Comparison of ENCODE assay signal across 15 cellular contexts in genomic region chr16:84839956-84840355, GRCh38. TPM values are rescaled to one million over a fixed set of nuclear protein-coding genes. Genes with fewer than 3 reads are reported as not detected.
DNase-seq lines count a peak whose midpoint lies in the region; ATAC-seq, FAIRE-seq and TF ChIP-seq lines count a peak whose summit lies in the region.
"Had no signal": no experiment of that assay in that cellular context is flagged by ENCODE, and none has a peak within 500 bp of the region (broad histone marks: within the 10 kb centered on the region; RNA-seq: fewer than 3 reads in every experiment).

No MANE protein-coding gene starts in this region.

- no peak overlapping the region for H3K27ac ChIP-seq in GM12878 (ENCODE audit: control insufficient read depth, insufficient read depth)
- H3K27ac ChIP-seq: BLaER1 treated with 17β-estradiol and CSF1 and Interleukin-3, amounts not matched to agents 10 nM and 100 nM had no signal

- H3K4me3 ChIP-seq in AG10803 (ENCODE audit: low read length): no peak overlapping the region
- no peak overlapping the region for H3K4me3 ChIP-seq in GM12878
- H3K4me3 ChIP-seq: BLaER1 treated with 17β-estradiol and CSF1 and Interleukin-3, amounts not matched to agents 10 nM and 100 nM had no signal

- TF ChIP-seq CTCF in AG10803 (conservative IDR thresholded peaks at IDR 0.05; ENCODE audit: low read length) (no peak), GM12878 (IDR thresholded peaks at IDR 0.05 in 2 of 3, conservative IDR thresholded peaks at IDR 0.05 in 1 of 3; ENCODE audit: control insufficient read depth in 2 of 3, extremely low read depth in 1 of 3, insufficient read depth in 1 of 3, low read depth in 3 of 3, low read length in 3 of 3) (no peak)

- no peak for TF ChIP-seq POLR2A in GM12878 (IDR thresholded peaks at IDR 0.05; ENCODE audit: low read depth, low read length)

- DNase-seq in AG10803 (ENCODE audit: low read depth): peak; percentile 82
- peak; percentile 51 for DNase-seq in LoVo (ENCODE audit: low spot score)
- DNase-seq in GM12878 (ENCODE audit: low read depth, low spot score): no peak
- peak; percentile 72 for DNase-seq in myocyte (ENCODE audit: low read depth)
- DNase-seq in stimulated activated CD4-positive, alpha-beta T cell treated with anti-CD3 and anti-CD28 coated beads, Interleukin-4, amount 100 ng/mL, for 24 hours: no peak
- DNase-seq in hypothalamus (lab: John Stamatoyannopoulos, UW): no peak
- DNase-seq in SW 1271 (lab: John Stamatoyannopoulos, UW): no peak
- DNase-seq: activated CD4-positive, alpha-beta memory T cell treated with anti-CD3 and anti-CD28 coated beads for 36 hours; activated effector memory CD4-positive, alpha-beta T cell treated with anti-CD3 and anti-CD28 coated beads, Interleukin-2, amount 50 U/mL, for 16 hours; central memory CD4-positive, alpha-beta T cell; KG1; midbrain; T-helper 17 cell had no signal

- H3K79me2 ChIP-seq in GM12878 (ENCODE audit: control insufficient read depth, insufficient read depth, low read length): no peaks in the 10 kb centered on the region

- POLR2A ChIA-PET in GM12878 (lab: Charles Lee): interaction anchor here (0.7 kb wide), 1 partner anchor 152 kb away, joined by 4 read pairs; no protein-coding TSS in a partner anchor

- H3K4me1 ChIP-seq in GM12878 (ENCODE audit: control insufficient read depth, insufficient read depth, low read length): no peaks in the 10 kb centered on the region

- RAD21 ChIA-PET in GM12878 (lab: Charles Lee; ENCODE audit: unreplicated experiment): interaction anchor here (1.0 to 1.1 kb wide), 2 partner anchors 16 to 53 kb away, joined by 3 to 4 read pairs; no protein-coding TSS in a partner anchor

- intact Hi-C loops in GM12878 (cut with micrococcal nuclease; ENCODE audit: unreplicated experiment): no loop called here

- no peaks in the 10 kb centered on the region for H3K36me3 ChIP-seq in GM12878 (ENCODE audit: control insufficient read depth in 2 of 2, insufficient read depth in 2 of 2, low read length in 1 of 2)

- no peak overlapping the region for H3K4me2 ChIP-seq in GM12878 (ENCODE audit: control insufficient read depth, insufficient read depth)

- peak; percentile 25; the same call in 1 of the 3 replicates for ATAC-seq in GM12878
- ATAC-seq in GM19467 (IDR thresholded peaks at IDR 0.05; ENCODE audit: unreplicated experiment): no peak
- ATAC-seq: T-helper 17 cell had no signal

- no peaks in the 10 kb centered on the region for H4K20me1 ChIP-seq in GM12878 (ENCODE audit: control insufficient read depth, insufficient read depth)

- no peak overlapping the region for H2AFZ ChIP-seq in GM12878 (ENCODE audit: control insufficient read depth, low read depth, low read length)

- SMC1A ChIA-PET in GM12878 (lab: Charles Lee; ENCODE audit: uncharacterized antibody, unreplicated experiment): no interaction called here

- no peak for FAIRE-seq in GM12878 (lab: Jason Lieb, UNC)

- CTCF ChIA-PET in GM12878 (lab: Yijun Ruan, JAX): no interaction called here

- 1% methylated on average over 7 of the region's 7 CpGs for WGBS in GM12878 (ENCODE audit: insufficient coverage, insufficient replicate concordance, low lambda C conversion rate, missing lambda C conversion rate)

- peaks cover 4 to 6% of the 10 kb centered on the region in 2 experiments; a peak in 3 of 4 replicates for H3K27me3 ChIP-seq in GM12878 (replicated peaks in 1 of 2; ENCODE audit: control insufficient read depth in 2 of 2, insufficient read depth in 2 of 2, low read length in 1 of 2)

- no peaks in the 10 kb centered on the region; the same call in 2 of the 3 replicates for H3K9me3 ChIP-seq in GM12878 (replicated peaks; ENCODE audit: control insufficient read depth, insufficient read depth, low read length)
- H3K9me3 ChIP-seq: BLaER1 treated with 17β-estradiol and CSF1 and Interleukin-3, amounts not matched to agents 10 nM and 100 nM had no signal

- in situ Hi-C loops in GM12878 (cut with MboI): no loop called here

- no peak for TF ChIP-seq EP300 in GM12878 (IDR thresholded peaks at IDR 0.05; ENCODE audit: borderline replicate concordance in 1 of 2, control insufficient read depth in 1 of 2, low read depth in 2 of 2, low read length in 2 of 2)

- TF ChIP-seq RAD21 in GM12878 (IDR thresholded peaks at IDR 0.05; ENCODE audit: insufficient read depth, low read depth, low read length): no peak

- no TSS peak for BruUV-seq in GM12878 (replicated peaks; lab: Mats Ljungman, UMichigan)

- no peak overlapping the region for H3K9ac ChIP-seq in GM12878 (ENCODE audit: control insufficient read depth, insufficient read depth, low read length)
- H3K9ac ChIP-seq: BLaER1 treated with 17β-estradiol and CSF1 and Interleukin-3, amounts not matched to agents 10 nM and 100 nM had no signal

TF ChIP-seq in GM12878, 131 proteins besides CTCF, POLR2A, EP300 and RAD21:
- no peak for TF ChIP-seq GABPA (IDR thresholded peaks at IDR 0.05; ENCODE audit: low read depth)
- TF ChIP-seq BHLHE40 (IDR thresholded peaks at IDR 0.05; ENCODE audit: borderline replicate concordance in 1 of 2, low read depth in 2 of 2, low read length in 1 of 2): peak in 1 of 2 experiments; percentile 37; a peak in 1 of 4 replicates

RNA-seq across cellular contexts. Expression of gene CRISPLD2, which starts 20.2 kb away (rescaled TPM):
- 0.22 and 0.33 TPM in 2 replicates for total RNA-seq in GM12878 (2013; cell fraction: nucleolus; rRNA removed)
- total RNA-seq in GM12878 (2014; rRNA removed): not detected in 2 replicates
- 0.04 TPM in 1 of 2 replicates, not detected in the other for total RNA-seq in GM12878 (2014; rRNA removed; fragmentation: Illumina TruSeq; extraction: Trizol)
- total RNA-seq in GM12878 (2021): 0.08 and 0.21 TPM in 2 replicates
- not detected for polyA plus RNA-seq in GM12878 (2011; ENCODE audit: low read depth)
- 0.09 and 0.30 TPM in 2 replicates for polyA plus RNA-seq in GM12878 (2011; rRNA removed)
- polyA plus RNA-seq in GM12878 (2011; cell fraction: cytosol; rRNA removed): 0.22 and 0.23 TPM in 2 replicates
- 0.12 and 0.39 TPM in 2 replicates for polyA plus RNA-seq in GM12878 (2011; cell fraction: nucleus; rRNA removed)
- 0.09 TPM in 1 of 2 replicates, not detected in the other for polyA plus RNA-seq in GM12878 (2012)
- polyA plus RNA-seq in GM12878 (2014; fragmentation: Illumina TruSeq; extraction: Trizol): 0.03 TPM in 1 of 2 replicates, not detected in the other
- polyA plus RNA-seq in GM12878 (2014; fragmentation: Nextera tagmentation; extraction: Ambion mirVana): not detected
- polyA plus RNA-seq in GM12878 (2014; rRNA removed): 0.05 and 0.20 TPM in 2 replicates
- not detected for polyA plus RNA-seq in GM12878 (2016; fragmentation: Nextera tagmentation; extraction: Ambion mirVana)
- polyA minus RNA-seq in GM12878 (2011; rRNA and poly(A)+ RNA removed): 0.22 and 0.82 TPM in 2 replicates
- not detected in 2 replicates for polyA minus RNA-seq in GM12878 (2011; cell fraction: cytosol; rRNA and poly(A)+ RNA removed)
- polyA minus RNA-seq in GM12878 (2011; cell fraction: nucleus; rRNA and poly(A)+ RNA removed): 0.38 and 0.48 TPM in 2 replicates
- total RNA-seq in myocyte: 6.1 and 7.2 TPM in 2 replicates
- 0.53 TPM for polyA plus RNA-seq in myocyte (2012)

Comparison
In these comparisons a context has a peak if more than half of its experiments do, and no peak if none do; other contexts are left out.
1. DNase-seq: peak in AG10803 (single experiment), LoVo (single experiment) and myocyte (single experiment); none in GM12878 (single experiment), stimulated activated CD4-positive, alpha-beta T cell treated with anti-CD3 and anti-CD28 coated beads, Interleukin-4, amount 100 ng/mL, for 24 hours (single experiment), hypothalamus (0 of 51) and SW 1271 (0 of 2).